Comparison of ENCODE assay signal across 35 cellular contexts in genomic region chr5:79395296-79395695, GRCh38.
DNase-seq lines count a peak whose midpoint lies in the region; ATAC-seq and TF ChIP-seq lines count a peak whose summit lies in the region.
"Had no signal": no experiment of that assay in that cellular context is flagged by ENCODE, and none has a peak within 500 bp of the region (broad histone marks: within the 10 kb centered on the region; RNA-seq: fewer than 3 reads in every experiment).

No MANE protein-coding gene starts in this region.

- ATAC-seq in WTC11 = no peak
- no peak for ATAC-seq in GM19023 (IDR thresholded peaks at IDR 0.05; ENCODE audit: unreplicated experiment)
- ATAC-seq: A549; CD8-positive, alpha-beta T cell had no signal

- H3K36me3 ChIP-seq in HEK293 (ENCODE audit: control insufficient read depth in 2 of 2, insufficient read depth in 1 of 2, low read length in 2 of 2) (peaks cover 9 to 18% of the 10 kb centered on the region in 2 experiments), endodermal cell (ENCODE audit: control insufficient read depth, insufficient read depth, low read length) (peaks cover 57% of the 10 kb centered on the region)
- H3K36me3 ChIP-seq: BE2C had no signal

- no peak overlapping the region for H3K4me3 ChIP-seq in HEK293 (ENCODE audit: low read depth, low read length)
- no peak overlapping the region for H3K4me3 ChIP-seq in endodermal cell (ENCODE audit: low read length)
- H3K4me3 ChIP-seq: A549; BLaER1; BLaER1 treated with 17β-estradiol and CSF1 and Interleukin-3, amounts not matched to agents 10 nM and 100 nM had no signal

- no peak overlapping the region for H3K9ac ChIP-seq in endodermal cell (ENCODE audit: extremely low read depth, low read length, poor library complexity, severe bottlenecking)
- H3K9ac ChIP-seq: BLaER1; BLaER1 treated with 17β-estradiol and CSF1 and Interleukin-3, amounts not matched to agents 10 nM and 100 nM had no signal

- H3K4me3 Mint-ChIP-seq in WTC11 = no peak overlapping the region
- no peak overlapping the region for H3K4me3 Mint-ChIP-seq in endodermal cell
- H3K4me3 Mint-ChIP-seq: B cell; CD14-positive monocyte; CD4-positive, alpha-beta memory T cell; CD4-positive, alpha-beta T cell; CD4-positive, CD25-positive, alpha-beta regulatory T cell; CD8-positive, alpha-beta memory T cell; CD8-positive, alpha-beta T cell had no signal

- H3K4me1 Mint-ChIP-seq in WTC11 (peaks cover 8% of the 10 kb centered on the region), endodermal cell (no peaks in the 10 kb centered on the region)
- H3K4me1 Mint-ChIP-seq: B cell; CD14-positive monocyte; CD4-positive, alpha-beta memory T cell; CD4-positive, CD25-positive, alpha-beta regulatory T cell; CD8-positive, alpha-beta memory T cell had no signal

- H3K4me1 ChIP-seq in HEK293 (ENCODE audit: control insufficient read depth, insufficient read depth, low read length) (peaks cover 5% of the 10 kb centered on the region), endodermal cell (ENCODE audit: control insufficient read depth, insufficient read depth, low read length) (no peaks in the 10 kb centered on the region)
- H3K4me1 ChIP-seq: A549; BE2C; BLaER1; BLaER1 treated with 17β-estradiol and CSF1 and Interleukin-3, amounts not matched to agents 10 nM and 100 nM; Caco-2 had no signal

- CTCF ChIA-PET in HEK293 (lab: Yijun Ruan, JAX) (interaction anchor here (0.6 to 0.9 kb wide), 2 partner anchors 371 to 374 kb away, joined by 3 to 5 read pairs; no protein-coding TSS in a partner anchor), WTC11 (lab: Charles Lee) (no interaction called here)

- POLR2A ChIA-PET in HEK293 (lab: Yijun Ruan, JAX) = no interaction called here
- POLR2A ChIA-PET in WTC11 (lab: Charles Lee) = no interaction called here

- H3K27me3 Mint-ChIP-seq in WTC11 (ENCODE audit: low read depth) (no peaks in the 10 kb centered on the region), endodermal cell (ENCODE audit: insufficient read depth) (no peaks in the 10 kb centered on the region)
- H3K27me3 Mint-ChIP-seq: B cell; CD4-positive, alpha-beta memory T cell; CD4-positive, alpha-beta T cell; CD8-positive, alpha-beta memory T cell had no signal

- 89 to 100% methylated on average over 1 to 3 of the region's 3 CpGs for WGBS in endodermal cell (ENCODE audit: insufficient coverage in 1 of 2, insufficient read length in 1 of 2), 2 experiments

- H3K9me3 Mint-ChIP-seq in WTC11 (no peaks in the 10 kb centered on the region), endodermal cell (no peaks in the 10 kb centered on the region)
- H3K9me3 Mint-ChIP-seq: CD4-positive, alpha-beta memory T cell; CD4-positive, alpha-beta T cell; CD4-positive, CD25-positive, alpha-beta regulatory T cell; CD8-positive, alpha-beta memory T cell; CD8-positive, alpha-beta T cell had no signal

- H3K27ac Mint-ChIP-seq in WTC11 = peak overlapping the region; percentile 37
- H3K27ac Mint-ChIP-seq in endodermal cell = peak overlapping the region; percentile 77
- H3K27ac Mint-ChIP-seq: B cell; CD14-positive monocyte; CD4-positive, alpha-beta memory T cell; CD4-positive, alpha-beta T cell; CD4-positive, CD25-positive, alpha-beta regulatory T cell; CD8-positive, alpha-beta memory T cell; CD8-positive, alpha-beta T cell had no signal

- H3K27ac ChIP-seq in HEK293 (ENCODE audit: extremely low read depth, low read depth, low read length) (no peak overlapping the region), endodermal cell (ENCODE audit: low read depth, low read length) (no peak overlapping the region)
- H3K27ac ChIP-seq: 22Rv1; A549; BLaER1; BLaER1 treated with 17β-estradiol and CSF1 and Interleukin-3, amounts not matched to agents 10 nM and 100 nM; C4-2B had no signal

- H3K27me3 ChIP-seq in endodermal cell (ENCODE audit: control insufficient read depth, insufficient read depth, low read length, poor library complexity, severe bottlenecking) = no peaks in the 10 kb centered on the region
- H3K27me3 ChIP-seq: BLaER1; BLaER1 treated with 17β-estradiol and CSF1 and Interleukin-3, amounts not matched to agents 10 nM and 100 nM had no signal

- H3K9me3 ChIP-seq in HEK293 (ENCODE audit: control insufficient read depth, insufficient read depth, low read depth, low read length) (no peaks in the 10 kb centered on the region), endodermal cell (ENCODE audit: control insufficient read depth, low read length) (no peaks in the 10 kb centered on the region)
- H3K9me3 ChIP-seq: A549; BE2C; BLaER1; BLaER1 treated with 17β-estradiol and CSF1 and Interleukin-3, amounts not matched to agents 10 nM and 100 nM; Caco-2 had no signal

- no peak for TF ChIP-seq CTCF in HEK293 (tag by site-specific recombination; IDR thresholded peaks at IDR 0.05)
- TF ChIP-seq CTCF in WTC11 (IDR thresholded peaks at IDR 0.05) = no peak
- no peak for TF ChIP-seq CTCF in endodermal cell (conservative IDR thresholded peaks at IDR 0.05)

- DNase-seq in NCI-H748 (lab: John Stamatoyannopoulos, UW; ENCODE audit: unreplicated experiment) (peak; percentile 11), NCI-H748 treated with DMSO at 0.1 percent for 48 hours (lab: John Stamatoyannopoulos, UW) (no peak), WTC11 (ENCODE audit: low spot score) (no peak), endodermal cell (no peak), dermis blood vessel endothelial cell (no peak), D341Med (ENCODE audit: low spot score) (no peak)
- DNase-seq: 8988T; ACHN; AML-193; BE2C; C1 segment of cervical spinal cord; Caco-2; Calu3; CD4-positive, alpha-beta memory T cell; CD4-positive, alpha-beta T cell; CD4-positive, CD25-positive, alpha-beta regulatory T cell; CD8-positive, alpha-beta memory T cell; CD8-positive, alpha-beta T cell; COR-L47; DMS 273 treated with DMSO at 0.1 percent for 48 hours; DMS153; DMS53; DMS79; DMS79 treated with DMSO at 0.1 percent for 48 hours; DND-41; EL had no signal

- H3K36me3 Mint-ChIP-seq in WTC11 = peaks cover 7% of the 10 kb centered on the region
- peaks cover 32% of the 10 kb centered on the region for H3K36me3 Mint-ChIP-seq in endodermal cell (ENCODE audit: low read depth)
- H3K36me3 Mint-ChIP-seq: CD14-positive monocyte; CD4-positive, alpha-beta memory T cell; CD4-positive, CD25-positive, alpha-beta regulatory T cell; CD8-positive, alpha-beta T cell had no signal

TF ChIP-seq in HEK293, 187 proteins besides CTCF, POLR2A, EP300 and RAD21 (continues in another document):
- TF ChIP-seq ZNF664 (tag by site-specific recombination; IDR thresholded peaks at IDR 0.05) (no peak), PRDM10 (tag by site-specific recombination; IDR thresholded peaks at IDR 0.05) (peak; percentile 57; the same call in 1 of the 2 replicates), ZNF843 (tag by site-specific recombination; IDR thresholded peaks at IDR 0.05) (peak; percentile 53; the same call in 1 of the 2 replicates)

TF ChIP-seq in WTC11, 78 proteins besides CTCF, POLR2A, EP300 and RAD21:
- no peak for TF ChIP-seq TEAD1 (CRISPR knock-in tag; IDR thresholded peaks at IDR 0.05)
- no peak for TF ChIP-seq USF2 (CRISPR knock-in tag; IDR thresholded peaks at IDR 0.05)
- no peak for TF ChIP-seq ATF1 (CRISPR knock-in tag; IDR thresholded peaks at IDR 0.05)
- no peak for TF ChIP-seq SMAD3 (CRISPR knock-in tag; IDR thresholded peaks at IDR 0.05; ENCODE audit: borderline replicate concordance)
TF ChIP-seq in WTC11: peak in this region for 0.
